10 cellular contexts compared by ENCODE assay signal in genomic region chr17:48596000-48596734, GRCh38. TPM values are rescaled to one million over a fixed set of nuclear protein-coding genes. Genes with fewer than 3 reads are reported as not detected.
DNase-seq lines count a peak whose midpoint lies in the region; ATAC-seq and TF ChIP-seq lines count a peak whose summit lies in the region.
"Had no signal": no experiment of that assay in that cellular context is flagged by ENCODE, and none has a peak within 500 bp of the region (broad histone marks: within the 10 kb centered on the region; RNA-seq: fewer than 3 reads in every experiment).

No MANE protein-coding gene starts in this region.

- POLR2A ChIA-PET in A673 (lab: Charles Lee; ENCODE audit: low non-redundant PET) = interaction anchor here (0.7 kb wide), 1 partner anchor 338 kb away, joined by 14 read pairs; no protein-coding TSS in a partner anchor

- H3K27ac Mint-ChIP-seq in mesothelial cell of epicardium = peak overlapping the region; percentile 100

- H3K9me3 ChIP-seq in adipocyte (ENCODE audit: control insufficient read depth, low read length) = no peaks in the 10 kb centered on the region
- H3K9me3 ChIP-seq in A673 (ENCODE audit: low read depth, low read length, poor library complexity, severe bottlenecking) = no peaks in the 10 kb centered on the region

- intact Hi-C loops in A673 (cut with micrococcal nuclease; ENCODE audit: unreplicated experiment) = no loop called here

- BruUV-seq in A673 (replicated peaks; lab: Mats Ljungman, UMichigan) = no TSS peak

- H3K4me3 Mint-ChIP-seq in mesothelial cell of epicardium = peak overlapping the region; percentile 90

- CTCF ChIA-PET in A673 (lab: Charles Lee) = interaction anchor here (0.7 kb wide), 1 partner anchor 245 kb away, joined by 3 read pairs; no protein-coding TSS in a partner anchor

- H3K4me3 ChIP-seq in adipocyte (ENCODE audit: low read length) = peak overlapping the region; percentile 89
- no peak overlapping the region for H3K4me3 ChIP-seq in A673 (ENCODE audit: low read depth, low read length, poor library complexity, severe bottlenecking)

- H3K36me3 Mint-ChIP-seq in mesothelial cell of epicardium = peaks cover 19% of the 10 kb centered on the region

- H3K36me3 ChIP-seq in adipocyte (ENCODE audit: control insufficient read depth, insufficient read depth, low read length, severe bottlenecking) = peaks cover 18% of the 10 kb centered on the region
- peaks cover 10% of the 10 kb centered on the region for H3K36me3 ChIP-seq in A673 (ENCODE audit: insufficient read depth, low read length, poor library complexity, severe bottlenecking)

- no peak for ATAC-seq in GM19324 (IDR thresholded peaks at IDR 0.05; ENCODE audit: low FRiP score, unreplicated experiment)

- H3K4me1 ChIP-seq in adipocyte (ENCODE audit: control insufficient read depth, insufficient read depth, low read length) = peaks cover 38% of the 10 kb centered on the region
- peaks cover 36% of the 10 kb centered on the region for H3K4me1 ChIP-seq in A673 (ENCODE audit: insufficient read depth, low read length, poor library complexity, severe bottlenecking)

- peaks cover 70% of the 10 kb centered on the region for H3K4me1 Mint-ChIP-seq in mesothelial cell of epicardium

- no peaks in the 10 kb centered on the region for H3K9me3 Mint-ChIP-seq in mesothelial cell of epicardium

- no peak for TF ChIP-seq CTCF in mesothelial cell of epicardium (IDR thresholded peaks at IDR 0.05; ENCODE audit: unreplicated experiment)
- TF ChIP-seq CTCF in A673 (conservative IDR thresholded peaks at IDR 0.05; ENCODE audit: low read depth, low read length) = no peak

- no peaks in the 10 kb centered on the region for H3K27me3 Mint-ChIP-seq in mesothelial cell of epicardium (ENCODE audit: low read depth)

- peak overlapping the region; percentile 96 for H3K9ac ChIP-seq in adipocyte (ENCODE audit: low read length)

- H3K27ac ChIP-seq in A673 (ENCODE audit: low read depth, low read length, poor library complexity, severe bottlenecking) = no peak overlapping the region

- peak; percentile 53 for DNase-seq in A172 (ENCODE audit: low spot score)
- peak; percentile 76 for DNase-seq in HT-29 (ENCODE audit: low spot score)
- DNase-seq in adipocyte (ENCODE audit: low read depth) = no peak
- no peak for DNase-seq in mesothelial cell of epicardium (ENCODE audit: low spot score in 2 of 2, unreplicated experiment in 2 of 2)
- DNase-seq in NCI-H524 treated with DMSO at 0.1 percent for 48 hours (lab: John Stamatoyannopoulos, UW) = no peak
- no peak for DNase-seq in A673 (ENCODE audit: low spot score)
- no peak for DNase-seq in NCI-H1092 (lab: John Stamatoyannopoulos, UW)
- DNase-seq: aorta, Right ventricle myocardium superior had no signal

- no peaks in the 10 kb centered on the region for H3K27me3 ChIP-seq in adipocyte (replicated peaks; ENCODE audit: control insufficient read depth, insufficient read depth, low read length)
- H3K27me3 ChIP-seq in A673 (replicated peaks; ENCODE audit: insufficient read depth, low read depth, low read length, poor library complexity) = no peaks in the 10 kb centered on the region

RNA-seq across cellular contexts. Expression of gene HOXB5, which starts 2.6 kb away (rescaled TPM):
- total RNA-seq in A172 (2014; rRNA removed; shearing (Covaris generic)) = 2.0 and 2.4 TPM in 2 replicates
- 7.5 and 8.2 TPM in 2 replicates for total RNA-seq in HT-29 (2014; rRNA removed; shearing (Covaris generic))
- total RNA-seq in mesothelial cell of epicardium = 28.6 to 32.4 TPM (median 31.1 TPM) in 3 replicates
- total RNA-seq in A673 (2021) = 5.9 and 6.4 TPM in 2 replicates

RNA-seq across cellular contexts. Expression of gene HOXB3, which starts 6.1 kb away (rescaled TPM):
- 20.1 and 24.1 TPM in 2 replicates for total RNA-seq in A172 (2014; rRNA removed; shearing (Covaris generic))
- total RNA-seq in HT-29 (2014; rRNA removed; shearing (Covaris generic)) = 99.5 and 126 TPM in 2 replicates
- total RNA-seq in mesothelial cell of epicardium = 282 to 303 TPM (median 282 TPM) in 3 replicates
- total RNA-seq in A673 (2021) = 40.7 and 46.1 TPM in 2 replicates

RNA-seq across cellular contexts. Expression of gene HOXB6, which starts 8.6 kb away (rescaled TPM):
- total RNA-seq in A172 (2014; rRNA removed; shearing (Covaris generic)) = 40.2 and 58.7 TPM in 2 replicates
- 160 and 174 TPM in 2 replicates for total RNA-seq in HT-29 (2014; rRNA removed; shearing (Covaris generic))
- total RNA-seq in mesothelial cell of epicardium (56.4 to 63.1 TPM (median 59.7 TPM) in 3 replicates), A673 (2021) (19.8 and 27.6 TPM in 2 replicates)

RNA-seq across cellular contexts. Expression of gene HOXB7, which starts 14.7 kb away (rescaled TPM):
- total RNA-seq in A172 (2014; rRNA removed; shearing (Covaris generic)) = 22.4 and 24.7 TPM in 2 replicates
- 37.3 and 39.7 TPM in 2 replicates for total RNA-seq in HT-29 (2014; rRNA removed; shearing (Covaris generic))
- 18.6 to 20.3 TPM (median 19.5 TPM) in 3 replicates for total RNA-seq in mesothelial cell of epicardium
- total RNA-seq in A673 (2021) = 32.2 and 37.9 TPM in 2 replicates

RNA-seq across cellular contexts. Expression of gene HOXB4, which starts 18.0 kb away (rescaled TPM):
- 5.1 and 6.3 TPM in 2 replicates for total RNA-seq in A172 (2014; rRNA removed; shearing (Covaris generic))
- 14.5 and 15.5 TPM in 2 replicates for total RNA-seq in HT-29 (2014; rRNA removed; shearing (Covaris generic))
- total RNA-seq in mesothelial cell of epicardium (34.2 to 39.2 TPM (median 34.4 TPM) in 3 replicates), A673 (2021) (9.7 and 11.9 TPM in 2 replicates)

Comparison
In these comparisons a context has a peak if more than half of its experiments do, and no peak if none do; other contexts are left out.
1. DNase-seq: peak in A172 (single experiment) and HT-29 (single experiment); none in adipocyte (single experiment), mesothelial cell of epicardium (0 of 2), NCI-H524 treated with DMSO at 0.1 percent for 48 hours (single experiment), A673 (single experiment) and NCI-H1092 (single experiment).